14 cellular contexts compared by ENCODE assay signal in genomic region chr6:52571099-52571755, GRCh38. TPM values are rescaled to one million over a fixed set of nuclear protein-coding genes. Genes with fewer than 3 reads are reported as not detected.
DNase-seq lines count a peak whose midpoint lies in the region; ATAC-seq and TF ChIP-seq lines count a peak whose summit lies in the region.
"Had no signal": no experiment of that assay in that cellular context is flagged by ENCODE, and none has a peak within 500 bp of the region (broad histone marks: within the 10 kb centered on the region; RNA-seq: fewer than 3 reads in every experiment).

No MANE protein-coding gene starts in this region.

- TF ChIP-seq POLR2A in vagina (IDR thresholded peaks at IDR 0.05): no peak

- H3K27ac ChIP-seq in lower lobe of right lung (peak overlapping the region; percentile 21), vagina (peak overlapping the region; percentile 42), substantia nigra (ENCODE audit: low read depth, low read length, poor library complexity, severe bottlenecking) (no peak overlapping the region)
- H3K27ac ChIP-seq: gastrocnemius medialis had no signal

- peaks cover 88% of the 10 kb centered on the region for H3K4me1 ChIP-seq in lower lobe of right lung
- H3K4me1 ChIP-seq in vagina: peaks cover 92% of the 10 kb centered on the region

- ATAC-seq in lower lobe of right lung: peak; percentile 56 to 58
- ATAC-seq: gastrocnemius medialis; stimulated activated effector memory CD8-positive, alpha-beta T cell treated with anti-CD3 and anti-CD28 coated beads, Interleukin-12 subunit alpha, Interleukin-12 subunit beta, amount 100 ng/mL, for 72 hours had no signal

- DNase-seq in NCI-H748 (lab: John Stamatoyannopoulos, UW; ENCODE audit: unreplicated experiment) (peak; percentile 23), NCI-H748 treated with DMSO at 0.1 percent for 48 hours (lab: John Stamatoyannopoulos, UW) (no peak), chondrocyte (ENCODE audit: low spot score) (no peak), lower lobe of right lung (no peak), vagina (ENCODE audit: extremely low spot score in 2 of 2) (no peak), substantia nigra (lab: John Stamatoyannopoulos, UW) (no peak), NOMO-1 (lab: John Stamatoyannopoulos, UW; ENCODE audit: unreplicated experiment in 2 of 2) (no peak)
- no peak for DNase-seq in activated CD4-positive, alpha-beta T cell treated with anti-CD3 and anti-CD28 coated beads, Interleukin-2, amount 50 U/mL, for 48 hours
- DNase-seq: ACHN; activated T-cell treated with anti-CD3 and anti-CD28 coated beads, Interleukin-2, amount 50 U/mL, for 24 hours; gastrocnemius medialis; NK-92 treated with Interleukin-12 subunit alpha and Interleukin-12 subunit beta, amount 100 ng/mL, for 24 hours had no signal

- no peaks in the 10 kb centered on the region for H3K9me3 ChIP-seq in lower lobe of right lung
- H3K9me3 ChIP-seq in vagina: no peaks in the 10 kb centered on the region
- H3K9me3 ChIP-seq: gastrocnemius medialis had no signal

- H3K27me3 Mint-ChIP-seq in chondrocyte (ENCODE audit: low read depth): no peaks in the 10 kb centered on the region
- H3K27me3 Mint-ChIP-seq: activated T-cell treated with anti-CD3 and anti-CD28 coated beads, Interleukin-2, amount 50 U/mL, for 24 hours; memory B cell had no signal

- peak overlapping the region; percentile 46 for H3K4me3 Mint-ChIP-seq in chondrocyte (ENCODE audit: unreplicated experiment)
- H3K4me3 Mint-ChIP-seq: activated T-cell treated with anti-CD3 and anti-CD28 coated beads, Interleukin-2, amount 50 U/mL, for 24 hours; memory B cell; stimulated activated effector memory CD8-positive, alpha-beta T cell treated with anti-CD3 and anti-CD28 coated beads, Interleukin-12 subunit alpha, Interleukin-12 subunit beta, amount 100 ng/mL, for 72 hours had no signal

- peaks cover 89% of the 10 kb centered on the region for H3K4me1 Mint-ChIP-seq in chondrocyte (ENCODE audit: low read depth)

- intact Hi-C loops in lower lobe of right lung (cut with DNase I): no loop called here
- intact Hi-C loops in vagina (cut with DNase I): no loop called here

- H3K36me3 ChIP-seq in lower lobe of right lung: no peaks in the 10 kb centered on the region
- no peaks in the 10 kb centered on the region for H3K36me3 ChIP-seq in vagina
- H3K36me3 ChIP-seq: gastrocnemius medialis had no signal

- H3K27me3 ChIP-seq in lower lobe of right lung (ENCODE audit: low read depth): no peaks in the 10 kb centered on the region
- no peaks in the 10 kb centered on the region for H3K27me3 ChIP-seq in vagina
- H3K27me3 ChIP-seq: gastrocnemius medialis had no signal

- TF ChIP-seq CTCF in chondrocyte (IDR thresholded peaks at IDR 0.05) (no peak), lower lobe of right lung (IDR thresholded peaks at IDR 0.05) (no peak), vagina (IDR thresholded peaks at IDR 0.05) (no peak)

- peak overlapping the region; percentile 96 for H3K27ac Mint-ChIP-seq in chondrocyte (ENCODE audit: unreplicated experiment)
- H3K27ac Mint-ChIP-seq: activated T-cell treated with anti-CD3 and anti-CD28 coated beads, Interleukin-2, amount 50 U/mL, for 24 hours; memory B cell; stimulated activated effector memory CD8-positive, alpha-beta T cell treated with anti-CD3 and anti-CD28 coated beads, Interleukin-12 subunit alpha, Interleukin-12 subunit beta, amount 100 ng/mL, for 72 hours had no signal

- H3K4me3 ChIP-seq in lower lobe of right lung (no peak overlapping the region), vagina (no peak overlapping the region)
- H3K4me3 ChIP-seq: gastrocnemius medialis had no signal

- H3K9me3 Mint-ChIP-seq in chondrocyte (ENCODE audit: low read depth): no peaks in the 10 kb centered on the region
- H3K9me3 Mint-ChIP-seq: activated T-cell treated with anti-CD3 and anti-CD28 coated beads, Interleukin-2, amount 50 U/mL, for 24 hours; memory B cell; stimulated activated effector memory CD8-positive, alpha-beta T cell treated with anti-CD3 and anti-CD28 coated beads, Interleukin-12 subunit alpha, Interleukin-12 subunit beta, amount 100 ng/mL, for 72 hours had no signal

- H3K36me3 Mint-ChIP-seq in chondrocyte (ENCODE audit: low read depth): peaks cover 4% of the 10 kb centered on the region
- H3K36me3 Mint-ChIP-seq: stimulated activated effector memory CD8-positive, alpha-beta T cell treated with anti-CD3 and anti-CD28 coated beads, Interleukin-12 subunit alpha, Interleukin-12 subunit beta, amount 100 ng/mL, for 72 hours had no signal

RNA-seq across cellular contexts. Expression of gene TRAM2, which starts 5.6 kb away (rescaled TPM):
- 159 to 178 TPM (median 159 TPM) in 3 replicates for total RNA-seq in chondrocyte
- 21.9 TPM for total RNA-seq in lower lobe of right lung
- total RNA-seq in vagina: 11.0 TPM
